ENCODE assay signal across 21 cellular contexts in genomic region chr4:34723606-34724005, GRCh38.
"Had no signal": no experiment of that assay in that cellular context is flagged by ENCODE, and none has a peak within 500 bp of the region (broad histone marks: within the 10 kb centered on the region; RNA-seq: fewer than 3 reads in every experiment).

No MANE protein-coding gene starts in this region.

- H3K27ac ChIP-seq: coronary artery, neutrophil, tibial nerve, uterus, VCaP had no signal

- H3K9me3 ChIP-seq: neutrophil, tibial nerve, uterus had no signal

- H3K9me3 Mint-ChIP-seq: activated naive CD4-positive, alpha-beta T cell treated with anti-CD3 and anti-CD28 coated beads, Interleukin-2, amount 10 ng/mL, durations not matched to agents 7 days and 5 days; activated naive CD8-positive, alpha-beta T cell treated with anti-CD3 and anti-CD28 coated beads, Interleukin-2, amount 50 U/mL, for 24 hours had no signal

- H3K27me3 ChIP-seq: neutrophil, tibial nerve, uterus had no signal

- H3K36me3 ChIP-seq: neutrophil, tibial nerve, uterus had no signal

- H3K36me3 Mint-ChIP-seq: activated naive CD4-positive, alpha-beta T cell treated with anti-CD3 and anti-CD28 coated beads, Interleukin-2, amount 10 ng/mL, durations not matched to agents 7 days and 5 days; immature natural killer cell; naive thymus-derived CD8-positive, alpha-beta T cell had no signal

- H3K4me3 ChIP-seq: coronary artery, tibial nerve, uterus had no signal

- H3K27me3 Mint-ChIP-seq: activated naive CD4-positive, alpha-beta T cell treated with anti-CD3 and anti-CD28 coated beads, Interleukin-2, amount 10 ng/mL, durations not matched to agents 7 days and 5 days; activated naive CD8-positive, alpha-beta T cell treated with anti-CD3 and anti-CD28 coated beads, Interleukin-2, amount 50 U/mL, for 24 hours; central memory CD8-positive, alpha-beta T cell; naive thymus-derived CD8-positive, alpha-beta T cell; T-helper 17 cell had no signal

- H3K4me3 Mint-ChIP-seq: activated naive CD4-positive, alpha-beta T cell treated with anti-CD3 and anti-CD28 coated beads, Interleukin-2, amount 10 ng/mL, durations not matched to agents 7 days and 5 days; activated naive CD8-positive, alpha-beta T cell treated with anti-CD3 and anti-CD28 coated beads, Interleukin-2, amount 50 U/mL, for 24 hours; central memory CD8-positive, alpha-beta T cell; immature natural killer cell; naive thymus-derived CD8-positive, alpha-beta T cell; T-helper 17 cell had no signal

- H3K27ac Mint-ChIP-seq: activated naive CD4-positive, alpha-beta T cell treated with anti-CD3 and anti-CD28 coated beads, Interleukin-2, amount 10 ng/mL, durations not matched to agents 7 days and 5 days; activated naive CD8-positive, alpha-beta T cell treated with anti-CD3 and anti-CD28 coated beads, Interleukin-2, amount 50 U/mL, for 24 hours; immature natural killer cell; naive thymus-derived CD8-positive, alpha-beta T cell; T-helper 17 cell had no signal

- DNase-seq: activated CD4-positive, alpha-beta T cell treated with anti-CD3 and anti-CD28 coated beads, Interleukin-2, amount 50 U/mL, for 1 hour; activated CD4-positive, CD25-positive, alpha-beta regulatory T cell treated with anti-CD3 and anti-CD28 coated beads, Interleukin-2, amount 50 U/mL, for 72 hours; activated CD8-positive, alpha-beta memory T cell treated with anti-CD3 and anti-CD28 coated beads, Interleukin-2, amount 50 U/mL, for 48 hours; activated effector memory CD4-positive, alpha-beta T cell treated with Interleukin-2 at 50 U/mL for 16 hours; activated naive CD4-positive, alpha-beta T cell treated with anti-CD3 and anti-CD28 coated beads, Interleukin-2, amount 10 ng/mL, durations not matched to agents 7 days and 5 days; activated naive CD8-positive, alpha-beta T cell treated with anti-CD3 and anti-CD28 coated beads, Interleukin-2, amount 50 U/mL, for 24 hours; activated T-cell treated with anti-CD3 and anti-CD28 coated beads, Interleukin-2, amount 50 U/mL, for 48 hours; aorta; effector CD4-positive, alpha-beta T cell; immature natural killer cell; mesendoderm; naive thymus-derived CD8-positive, alpha-beta T cell; stimulated activated CD4-positive, alpha-beta T cell treated with anti-CD3 and anti-CD28 coated beads, Interleukin-2, amount 100 ng/mL, for 24 hours; stimulated activated naive CD4-positive, alpha-beta T cell treated with Interleukin-2 at 50 U/mL for 16 hours; T-helper 17 cell; uterus had no signal

- H3K4me1 ChIP-seq: uterus had no signal

- ATAC-seq: activated naive CD8-positive, alpha-beta T cell treated with anti-CD3 and anti-CD28 coated beads, Interleukin-2, amount 50 U/mL, for 24 hours; naive thymus-derived CD8-positive, alpha-beta T cell; T-helper 17 cell had no signal

- H3K4me1 Mint-ChIP-seq: activated naive CD4-positive, alpha-beta T cell treated with anti-CD3 and anti-CD28 coated beads, Interleukin-2, amount 10 ng/mL, durations not matched to agents 7 days and 5 days; activated naive CD8-positive, alpha-beta T cell treated with anti-CD3 and anti-CD28 coated beads, Interleukin-2, amount 50 U/mL, for 24 hours; central memory CD8-positive, alpha-beta T cell; immature natural killer cell; naive thymus-derived CD8-positive, alpha-beta T cell; T-helper 17 cell had no signal
